In the genomic region with DNA sequence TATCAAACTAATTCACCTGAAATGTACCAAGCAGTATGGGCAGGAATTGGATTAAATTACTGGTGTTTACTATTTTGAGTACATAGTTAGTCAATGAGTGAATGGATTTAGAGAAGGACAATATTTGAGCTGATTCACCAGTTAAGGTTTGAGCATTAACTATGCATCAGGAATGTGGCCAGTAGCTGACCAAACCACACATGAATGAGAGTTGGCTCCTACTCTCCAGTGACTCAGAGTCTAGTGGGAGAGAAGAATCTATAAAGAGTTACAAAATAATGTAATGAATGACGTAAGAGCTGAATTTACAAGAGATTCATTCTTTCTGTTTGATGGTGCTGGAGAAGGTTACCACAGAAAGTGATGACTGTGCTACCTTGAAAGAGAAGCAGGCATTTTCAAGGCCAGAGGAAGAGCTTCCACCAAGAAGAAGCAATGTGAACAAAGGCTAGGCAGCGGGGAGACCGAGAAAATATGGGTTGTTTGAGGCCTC, we compare ENCODE assay signal across 9 cellular contexts. TPM values are rescaled to one million over a fixed set of nuclear protein-coding genes. Genes with fewer than 3 reads are reported as not detected.
DNase-seq lines count a peak whose midpoint lies in the region; ATAC-seq, FAIRE-seq and TF ChIP-seq lines count a peak whose summit lies in the region.
"Had no signal": no experiment of that assay in that cellular context is flagged by ENCODE, and none has a peak within 500 bp of the region (broad histone marks: within the 10 kb centered on the region; RNA-seq: fewer than 3 reads in every experiment).

No MANE protein-coding gene starts in this region.

- peak overlapping the region; percentile 53 for H3K4me2 ChIP-seq in astrocyte (ENCODE audit: low read length)

- POLR2A ChIA-PET in AG04450 (lab: Yijun Ruan, JAX), result interaction anchor here (1.0 to 1.6 kb wide), 4 partner anchors 9 to 57 kb away, joined by 3 to 11 read pairs (median 7); no protein-coding TSS in a partner anchor

- H3K9me3 ChIP-seq in AG04450 (ENCODE audit: control insufficient read depth, insufficient read depth, low read length), result no peaks in the 10 kb centered on the region
- no peaks in the 10 kb centered on the region for H3K9me3 ChIP-seq in astrocyte (ENCODE audit: insufficient read depth, low read depth, low read length)

- no peaks in the 10 kb centered on the region for H3K36me3 Mint-ChIP-seq in astrocyte (ENCODE audit: low read depth, unreplicated experiment)

- H3K27ac Mint-ChIP-seq in astrocyte (ENCODE audit: unreplicated experiment), result peak overlapping the region; percentile 96
- H3K27ac Mint-ChIP-seq: memory B cell had no signal

- no peak for TF ChIP-seq CTCF in AG04450 (IDR thresholded peaks at IDR 0.05; ENCODE audit: low read depth, low read length)
- no peak for TF ChIP-seq CTCF in astrocyte (IDR thresholded peaks at IDR 0.05; ENCODE audit: insufficient read depth, low read depth, low read length)

- CTCF ChIA-PET in AG04450 (lab: Charles Lee), result interaction anchor here (0.5 to 1.6 kb wide), 7 partner anchors 18 to 431 kb away, joined by 3 to 5 read pairs (median 3); partner anchors contain the start of gene BCO2

- H3K9me3 Mint-ChIP-seq in astrocyte (ENCODE audit: unreplicated experiment), result no peaks in the 10 kb centered on the region
- H3K9me3 Mint-ChIP-seq: memory B cell had no signal

- H3K4me1 Mint-ChIP-seq in astrocyte (ENCODE audit: low read depth, unreplicated experiment), result peaks cover 14% of the 10 kb centered on the region

- H3K27me3 Mint-ChIP-seq in astrocyte (ENCODE audit: low read depth, unreplicated experiment), result no peaks in the 10 kb centered on the region

- no peaks in the 10 kb centered on the region for H3K79me2 ChIP-seq in astrocyte (ENCODE audit: insufficient read depth, low read length)

- H3K27me3 ChIP-seq in AG04450 (ENCODE audit: control insufficient read depth, insufficient read depth, low read length) (no peaks in the 10 kb centered on the region), astrocyte (ENCODE audit: insufficient read depth, low read length) (no peaks in the 10 kb centered on the region)

- H2AFZ ChIP-seq in astrocyte (ENCODE audit: low read depth, low read length), result peak overlapping the region; percentile 35

- no peak overlapping the region for H3K4me3 ChIP-seq in AG04450 (ENCODE audit: low read depth, low read length)
- H3K4me3 ChIP-seq in astrocyte (ENCODE audit: insufficient read depth, low read depth, low read length), result no peak overlapping the region

- H3K4me1 ChIP-seq in astrocyte (ENCODE audit: insufficient read depth, low read length), result peaks cover 10% of the 10 kb centered on the region

- H3K4me3 Mint-ChIP-seq in astrocyte (ENCODE audit: unreplicated experiment), result no peak overlapping the region
- H3K4me3 Mint-ChIP-seq: memory B cell had no signal

- peak; percentile 95 for ATAC-seq in left lobe of liver
- no peak for ATAC-seq in GM18498 (IDR thresholded peaks at IDR 0.05; ENCODE audit: unreplicated experiment)
- ATAC-seq in GM19351 (IDR thresholded peaks at IDR 0.05; ENCODE audit: unreplicated experiment), result no peak

- H4K20me1 ChIP-seq in astrocyte (ENCODE audit: insufficient read depth, low read length), result no peaks in the 10 kb centered on the region

- H3K9ac ChIP-seq in astrocyte (ENCODE audit: low read length), result peak overlapping the region; percentile 51

- H3K36me3 ChIP-seq in astrocyte (ENCODE audit: insufficient read depth, low read length), result no peaks in the 10 kb centered on the region

- FAIRE-seq in astrocyte (lab: Jason Lieb, UNC), result peak; percentile 98

- DNase-seq in AG04450 (ENCODE audit: low read depth, low spot score), result peak; percentile 96
- peak; percentile 91 for DNase-seq in HPDE6-E6E7 (ENCODE audit: extremely low spot score)
- peak; percentile 100 for DNase-seq in astrocyte (ENCODE audit: low read depth)
- DNase-seq in left lobe of liver (ENCODE audit: low spot score), result no peak
- no peak for DNase-seq in activated naive CD4-positive, alpha-beta T cell treated with anti-CD3 and anti-CD28 coated beads, Interleukin-2, amount 50 U/mL, for 16 hours
- no peak for DNase-seq in GDM1 (lab: John Stamatoyannopoulos, UW)

- H3K27ac ChIP-seq in AG04450 (ENCODE audit: low read depth, low read length) (peak overlapping the region; percentile 84), astrocyte (ENCODE audit: low read depth, low read length) (peak overlapping the region; percentile 88)

RNA-seq across cellular contexts. Expression of gene IL18, which starts 6.6 kb away (rescaled TPM):
- 0.12 and 0.46 TPM in 2 replicates for polyA plus RNA-seq in AG04450 (2011; rRNA removed)
- polyA minus RNA-seq in AG04450 (2011; rRNA and poly(A)+ RNA removed), result 0.26 TPM in 1 of 2 replicates, not detected in the other
- total RNA-seq in astrocyte (2.1 and 5.3 TPM in 2 replicates), left lobe of liver (1.9 TPM)

RNA-seq across cellular contexts. Expression of gene TEX12, which starts 9.9 kb away (rescaled TPM):
- polyA plus RNA-seq in AG04450 (2011; rRNA removed), result 0.19 TPM in 1 of 2 replicates, not detected in the other
- polyA minus RNA-seq in AG04450 (2011; rRNA and poly(A)+ RNA removed), result not detected in 2 replicates
- total RNA-seq in astrocyte, result not detected in 2 replicates
- total RNA-seq in left lobe of liver, result not detected

RNA-seq across cellular contexts. Expression of gene BCO2, which starts 18.0 kb away (rescaled TPM):
- polyA plus RNA-seq in AG04450 (2011; rRNA removed), result 0.94 and 1.3 TPM in 2 replicates
- polyA minus RNA-seq in AG04450 (2011; rRNA and poly(A)+ RNA removed), result 0.64 and 1.9 TPM in 2 replicates
- total RNA-seq in astrocyte (0.48 and 0.62 TPM in 2 replicates), left lobe of liver (96.6 TPM)

Comparison
In these comparisons a context has a peak if more than half of its experiments do, and no peak if none do; other contexts are left out.
1. DNase-seq: peak in AG04450 (single experiment), HPDE6-E6E7 (single experiment) and astrocyte (single experiment); none in left lobe of liver (single experiment), activated naive CD4-positive, alpha-beta T cell treated with anti-CD3 and anti-CD28 coated beads, Interleukin-2, amount 50 U/mL, for 16 hours (single experiment) and GDM1 (single experiment).
2. RNA of gene BCO2, which starts 18.0 kb away (total RNA-seq): 96.6 TPM in left lobe of liver (single experiment); 0.48 to 0.62 TPM in astrocyte; every median in the first group is over 10 times any median in the second.